In genomic region chr5:124725040-124725434, GRCh38 we compare ENCODE assay signal across 12 cellular contexts. TPM values are rescaled to one million over a fixed set of nuclear protein-coding genes. Genes with fewer than 3 reads are reported as not detected.
DNase-seq lines count a peak whose midpoint lies in the region; ATAC-seq and TF ChIP-seq lines count a peak whose summit lies in the region.
"Had no signal": no experiment of that assay in that cellular context is flagged by ENCODE, and none has a peak within 500 bp of the region (broad histone marks: within the 10 kb centered on the region; RNA-seq: fewer than 3 reads in every experiment).

No MANE protein-coding gene starts in this region.

- no peaks in the 10 kb centered on the region for H3K27me3 Mint-ChIP-seq in glutamatergic neuron (ENCODE audit: unreplicated experiment)
- H3K27me3 Mint-ChIP-seq in CD4-positive, alpha-beta T cell, result peaks cover 4% of the 10 kb centered on the region

- DNase-seq in glutamatergic neuron (peak; percentile 36), dermis blood vessel endothelial cell (no peak), right cardiac atrium (no peak), anterior cingulate cortex (lab: John Stamatoyannopoulos, UW) (no peak)
- no peak for DNase-seq in CD4-positive, alpha-beta T cell
- DNase-seq: NCI-H2029; small intestine; stimulated activated naive CD4-positive, alpha-beta T cell; T-cell had no signal

- H3K27me3 ChIP-seq in right cardiac atrium (ENCODE audit: control insufficient read depth, insufficient read depth), result no peaks in the 10 kb centered on the region
- H3K27me3 ChIP-seq in CD4-positive, alpha-beta T cell (ENCODE audit: control insufficient read depth, insufficient read depth, low read length), result no peaks in the 10 kb centered on the region

- POLR2A ChIA-PET in CD4-positive, alpha-beta T cell (lab: Charles Lee), result no interaction called here

- intact Hi-C loops in right cardiac atrium (cut with DNase I), result no loop called here
- intact Hi-C loops in CD4-positive, alpha-beta T cell (cut with DNase I, micrococcal nuclease), result no loop called here

- peaks cover 9% of the 10 kb centered on the region for H3K4me1 ChIP-seq in right cardiac atrium (ENCODE audit: control insufficient read depth, insufficient read depth, low read length)

- ATAC-seq in GM18502 (IDR thresholded peaks at IDR 0.05; ENCODE audit: poor library complexity, unreplicated experiment), result peak; percentile 30
- ATAC-seq in GM21619 (IDR thresholded peaks at IDR 0.05; ENCODE audit: unreplicated experiment), result peak; percentile 53
- ATAC-seq in HG03442 (IDR thresholded peaks at IDR 0.05; ENCODE audit: unreplicated experiment), result peak; percentile 65
- no peak for ATAC-seq in right cardiac atrium
- ATAC-seq in CD4-positive, alpha-beta T cell (ENCODE audit: poor library complexity), result no peak
- ATAC-seq: T-cell had no signal

- no peaks in the 10 kb centered on the region for H3K36me3 Mint-ChIP-seq in glutamatergic neuron (ENCODE audit: unreplicated experiment)
- H3K36me3 Mint-ChIP-seq in CD4-positive, alpha-beta T cell (ENCODE audit: low read depth), result no peaks in the 10 kb centered on the region
- H3K36me3 Mint-ChIP-seq: T-cell had no signal

- peak overlapping the region; percentile 21 for H3K4me3 Mint-ChIP-seq in glutamatergic neuron (ENCODE audit: unreplicated experiment)
- no peak overlapping the region for H3K4me3 Mint-ChIP-seq in CD4-positive, alpha-beta T cell
- H3K4me3 Mint-ChIP-seq: T-cell had no signal

- no peaks in the 10 kb centered on the region for H3K9me3 ChIP-seq in right cardiac atrium (ENCODE audit: control insufficient read depth, low read length)
- no peaks in the 10 kb centered on the region for H3K9me3 ChIP-seq in CD4-positive, alpha-beta T cell (ENCODE audit: control insufficient read depth, low read length)

- H3K27ac Mint-ChIP-seq in glutamatergic neuron (ENCODE audit: unreplicated experiment), result no peak overlapping the region
- no peak overlapping the region for H3K27ac Mint-ChIP-seq in CD4-positive, alpha-beta T cell
- H3K27ac Mint-ChIP-seq: T-cell had no signal

- WGBS in right cardiac atrium, result 71% methylated on average over 4 of the region's 4 CpGs

- H3K4me1 Mint-ChIP-seq in glutamatergic neuron (ENCODE audit: low read depth, unreplicated experiment), result peaks cover 67% of the 10 kb centered on the region
- H3K4me1 Mint-ChIP-seq in CD4-positive, alpha-beta T cell (ENCODE audit: low read depth), result no peaks in the 10 kb centered on the region
- H3K4me1 Mint-ChIP-seq: T-cell had no signal

- peaks cover 8% of the 10 kb centered on the region for H3K9me3 Mint-ChIP-seq in glutamatergic neuron (ENCODE audit: unreplicated experiment)
- no peaks in the 10 kb centered on the region for H3K9me3 Mint-ChIP-seq in CD4-positive, alpha-beta T cell

- no peak overlapping the region for H3K27ac ChIP-seq in right cardiac atrium (ENCODE audit: low read length)
- H3K27ac ChIP-seq in CD4-positive, alpha-beta T cell (ENCODE audit: low read depth, low read length), result no peak overlapping the region

- H3K4me3 ChIP-seq in right cardiac atrium (ENCODE audit: low read length), result no peak overlapping the region

- CTCF ChIA-PET in CD4-positive, alpha-beta T cell (lab: Charles Lee), result no interaction called here

- no peak for TF ChIP-seq CTCF in glutamatergic neuron (IDR thresholded peaks at IDR 0.05; ENCODE audit: partially characterized antibody, unreplicated experiment)
- no peak for TF ChIP-seq CTCF in CD4-positive, alpha-beta T cell (IDR thresholded peaks at IDR 0.05)

RNA-seq across cellular contexts. Expression of gene ZNF608, which starts 21.4 kb away (rescaled TPM):
- total RNA-seq in glutamatergic neuron (ENCODE audit: unreplicated experiment) (161 TPM), dermis blood vessel endothelial cell (14.8 and 15.6 TPM in 2 replicates), right cardiac atrium (10 to 100 TPM; 31.1 to 43.7 (median 41.2) TPM)
- polyA plus RNA-seq in right cardiac atrium, result 16.4 TPM
- under 1 TPM in 1 of 2 experiments, not detected in 1; 0.14 TPM for total RNA-seq in CD4-positive, alpha-beta T cell

Comparison
In these comparisons a context has a peak if more than half of its experiments do, and no peak if none do; other contexts are left out.
1. ATAC-seq: peak in GM18502 (single experiment), GM21619 (single experiment) and HG03442 (single experiment); none in right cardiac atrium (0 of 2) and CD4-positive, alpha-beta T cell (single experiment).
2. RNA of gene ZNF608, which starts 21.4 kb away (total RNA-seq): 161 TPM in glutamatergic neuron (single experiment), 31.1 to 43.7 TPM in right cardiac atrium and 14.8 to 15.6 TPM in dermis blood vessel endothelial cell; 0.14 TPM in CD4-positive, alpha-beta T cell; every median in the first group is over 10 times any median in the second.